In genomic region chr12:9925746-9926393, GRCh38 we compare ENCODE assay signal across 1 cellular context.
A peak's percentile ranks its signal among the peaks of the same experiment; 100 is the strongest.
TF ChIP-seq lines count a peak whose summit lies in the region.

No MANE protein-coding gene starts in this region.

TF ChIP-seq in K562, 482 proteins besides CTCF, POLR2A, EP300 and RAD21:
- TF ChIP-seq SMC3 (conservative IDR thresholded peaks at IDR 0.05; ENCODE audit: insufficient read depth, low read depth, low read length) = 0 out of 2 replicates have a peak, but pooled peaks have one; percentile 14
- no peak for TF ChIP-seq RBM34 (IDR thresholded peaks at IDR 0.05; ENCODE audit: borderline replicate concordance, insufficient read depth, low read length)
- TF ChIP-seq ZC3H4 (CRISPR knock-in tag; IDR thresholded peaks at IDR 0.05; ENCODE audit: borderline replicate concordance) = no peak
- no peak for TF ChIP-seq PPARD (CRISPR knock-in tag; IDR thresholded peaks at IDR 0.05)
